26 cellular contexts compared by ENCODE assay signal in the genomic region with DNA sequence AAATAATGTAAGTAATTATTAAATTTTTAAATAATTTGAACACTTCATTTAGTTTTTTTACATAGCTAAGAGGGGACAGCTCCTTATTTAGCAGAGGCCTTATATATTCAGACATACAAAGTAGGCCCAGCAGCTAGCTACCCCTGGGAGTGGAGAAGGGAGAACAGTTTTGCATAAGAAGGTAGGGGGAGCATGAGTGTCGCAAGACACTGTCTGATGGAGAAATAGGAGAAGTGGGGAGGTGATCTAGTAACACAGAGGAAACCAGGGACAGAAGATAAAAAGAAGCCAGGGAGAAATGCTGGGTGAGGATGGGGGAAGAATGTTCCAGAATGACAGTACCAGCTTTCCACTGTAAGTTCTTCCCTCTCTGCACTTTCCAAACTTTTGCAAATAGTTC. TPM values are rescaled to one million over a fixed set of nuclear protein-coding genes. Genes with fewer than 3 reads are reported as not detected.
DNase-seq lines count a peak whose midpoint lies in the region; ATAC-seq and TF ChIP-seq lines count a peak whose summit lies in the region.
"Had no signal": no experiment of that assay in that cellular context is flagged by ENCODE, and none has a peak within 500 bp of the region (broad histone marks: within the 10 kb centered on the region; RNA-seq: fewer than 3 reads in every experiment).

No MANE protein-coding gene starts in this region.

- peaks cover 0 to 9% (median 4%) of the 10 kb centered on the region in 10 experiments; a peak in 8 of 20 replicates for H3K4me1 ChIP-seq in BLaER1 treated with 17β-estradiol and CSF1 and Interleukin-3, amounts not matched to agents 10 nM and 100 nM
- H3K4me1 ChIP-seq in adipocyte (ENCODE audit: control insufficient read depth, insufficient read depth, low read length) (peaks cover 11% of the 10 kb centered on the region), breast epithelium (no peaks in the 10 kb centered on the region)

- H3K27ac ChIP-seq in BLaER1 treated with 17β-estradiol and CSF1 and Interleukin-3, amounts not matched to agents 10 nM and 100 nM, result no peak overlapping the region
- H3K27ac ChIP-seq in breast epithelium, result no peak overlapping the region
- H3K27ac ChIP-seq: brain microvascular endothelial cell, hepatocyte had no signal

- H3K9ac ChIP-seq in BLaER1 treated with 17β-estradiol and CSF1 and Interleukin-3, amounts not matched to agents 10 nM and 100 nM, result no peak overlapping the region
- no peak overlapping the region for H3K9ac ChIP-seq in adipocyte (ENCODE audit: low read length)

- ATAC-seq in GM18505 (IDR thresholded peaks at IDR 0.05; ENCODE audit: unreplicated experiment), result no peak
- ATAC-seq: activated CD4-positive, alpha-beta T cell treated with anti-CD3 and anti-CD28 coated beads for 36 hours; HCT116; left cardiac atrium; stimulated activated naive B cell treated with anti-CD40 and anti-IgM and Interleukin-4, amounts not matched to agents 10 μg/mL and 1 μg/mL and 100 μg/mL, for 72 hours had no signal

- no peaks in the 10 kb centered on the region for H3K36me3 ChIP-seq in BLaER1 treated with 17β-estradiol and CSF1 and Interleukin-3, amounts not matched to agents 10 nM and 100 nM
- H3K36me3 ChIP-seq in H7 (replicated peaks; ENCODE audit: control insufficient read depth, insufficient read depth, low read length) (no peaks in the 10 kb centered on the region), adipocyte (ENCODE audit: control insufficient read depth, insufficient read depth, low read length, severe bottlenecking) (no peaks in the 10 kb centered on the region), breast epithelium (no peaks in the 10 kb centered on the region)
- H3K36me3 ChIP-seq: brain microvascular endothelial cell had no signal

- TF ChIP-seq CTCF in breast epithelium (IDR thresholded peaks at IDR 0.05), result no peak

- TF ChIP-seq POLR2A in GM18505 (IDR thresholded peaks at IDR 0.05; ENCODE audit: borderline replicate concordance, extremely low read depth, insufficient read depth, insufficient read length), result no peak
- no peak for TF ChIP-seq POLR2A in breast epithelium (IDR thresholded peaks at IDR 0.05)

- intact Hi-C loops in breast epithelium (cut with DNase I; ENCODE audit: low total_unique reads), result no loop called here

- H4K20me1 ChIP-seq in BLaER1 treated with 17β-estradiol and CSF1 and Interleukin-3, amounts not matched to agents 10 nM and 100 nM, result no peaks in the 10 kb centered on the region

- no peaks in the 10 kb centered on the region for H3K9me3 ChIP-seq in BLaER1 treated with 17β-estradiol and CSF1 and Interleukin-3, amounts not matched to agents 10 nM and 100 nM (replicated peaks in 1 of 11)
- H3K9me3 ChIP-seq in adipocyte (ENCODE audit: control insufficient read depth, low read length), result no peaks in the 10 kb centered on the region
- no peaks in the 10 kb centered on the region for H3K9me3 ChIP-seq in breast epithelium

- no peaks in the 10 kb centered on the region for H3K27me3 ChIP-seq in BLaER1 treated with 17β-estradiol and CSF1 and Interleukin-3, amounts not matched to agents 10 nM and 100 nM
- H3K27me3 ChIP-seq in H7 (ENCODE audit: control insufficient read depth, insufficient read depth, low read length), result no peaks in the 10 kb centered on the region
- peaks cover 2% of the 10 kb centered on the region for H3K27me3 ChIP-seq in adipocyte (replicated peaks; ENCODE audit: control insufficient read depth, insufficient read depth, low read length)
- no peaks in the 10 kb centered on the region for H3K27me3 ChIP-seq in breast epithelium
- H3K27me3 ChIP-seq: brain microvascular endothelial cell, hepatocyte had no signal

- H3K4me2 ChIP-seq in BLaER1 treated with 17β-estradiol and CSF1 and Interleukin-3, amounts not matched to agents 10 nM and 100 nM, result peak overlapping the region in 7 of 11 experiments; percentile 14 to 56 (median 20); a peak in 10 of 22 replicates
- H3K4me2 ChIP-seq: hepatocyte had no signal

- DNase-seq in H7 (peak; percentile 21), OCI-M1 (lab: John Stamatoyannopoulos, UW) (peak; percentile 28), adipocyte (ENCODE audit: low read depth) (peak; percentile 3), breast epithelium (ENCODE audit: low spot score in 2 of 2) (no peak)
- no peak for DNase-seq in activated CD4-positive, alpha-beta T cell treated with anti-CD3 and anti-CD28 coated beads, Interleukin-2, amount 50 U/mL, for 4 hours
- DNase-seq: activated CD4-positive, alpha-beta T cell treated with anti-CD3 and anti-CD28 coated beads for 36 hours; activated CD8-positive, alpha-beta memory T cell treated with anti-CD3 and anti-CD28 coated beads for 24 hours; activated naive CD4-positive, alpha-beta T cell treated with anti-CD3 and anti-CD28 coated beads, Interleukin-2, amount 50 U/mL, for 16 hours; activated T-cell treated with anti-CD3 and anti-CD28 coated beads for 4 hours; amniotic stem cell; brain microvascular endothelial cell; left cardiac atrium; NCI-H1092; NCI-H226; NCI-H774; nephron progenitor cell; retina; small intestine; stimulated activated naive B cell treated with anti-CD40 and anti-IgM and Interleukin-4, amounts not matched to agents 10 μg/mL and 1 μg/mL and 100 μg/mL, for 72 hours; substantia nigra had no signal

- no peak overlapping the region for H3K4me3 ChIP-seq in BLaER1 treated with 17β-estradiol and CSF1 and Interleukin-3, amounts not matched to agents 10 nM and 100 nM
- H3K4me3 ChIP-seq in H7 (ENCODE audit: insufficient read depth, low read depth, low read length) (no peak overlapping the region), adipocyte (ENCODE audit: low read length) (no peak overlapping the region), breast epithelium (no peak overlapping the region)
- H3K4me3 ChIP-seq: hepatocyte had no signal

RNA-seq across cellular contexts. Expression of a gene that starts 16.0 kb away (rescaled TPM):
- total RNA-seq in H7 (2014; rRNA removed; shearing (Covaris generic)), result not detected in 2 replicates
- total RNA-seq in breast epithelium, result not detected
- total RNA-seq: frontal cortex, hepatocyte, OCI-LY7 had no signal

Comparison
In these comparisons a context has a peak if more than half of its experiments do, and no peak if none do; other contexts are left out.
1. DNase-seq: peak in H7 (single experiment), OCI-M1 (single experiment) and adipocyte (single experiment); none in activated CD4-positive, alpha-beta T cell treated with anti-CD3 and anti-CD28 coated beads, Interleukin-2, amount 50 U/mL, for 4 hours (0 of 2) and breast epithelium (0 of 2).